Comparison of ENCODE assay signal across 1 cellular context in genomic region chrX:19569121-19569805, GRCh38.
TF ChIP-seq lines count a peak whose summit lies in the region.

No MANE protein-coding gene starts in this region.

TF ChIP-seq in HepG2, 621 proteins besides CTCF, POLR2A, EP300 and RAD21:
- TF ChIP-seq ZNF773 (CRISPR knock-in tag; IDR thresholded peaks at IDR 0.05; ENCODE audit: borderline replicate concordance), result no peak
- no peak for TF ChIP-seq IKZF1 (IDR thresholded peaks at IDR 0.05)
- TF ChIP-seq FOXP1 (IDR thresholded peaks at IDR 0.05), result no peak
- no peak for TF ChIP-seq FOXP1 (CRISPR knock-in tag; IDR thresholded peaks at IDR 0.05)
- no peak for TF ChIP-seq MYNN (CRISPR knock-in tag; IDR thresholded peaks at IDR 0.05; ENCODE audit: low read depth)
- no peak for TF ChIP-seq ZNF567 (CRISPR knock-in tag; IDR thresholded peaks at IDR 0.05; ENCODE audit: borderline replicate concordance)
- TF ChIP-seq THAP11 (CRISPR knock-in tag; IDR thresholded peaks at IDR 0.05), result no peak
- TF ChIP-seq SRF (IDR thresholded peaks at IDR 0.05; ENCODE audit: low read depth, low read length), result peak; percentile 67; the same call in 1 of the 2 replicates
- TF ChIP-seq HNRNPLL (IDR thresholded peaks at IDR 0.05; ENCODE audit: low read depth, low read length, poor library complexity, severe bottlenecking), result no peak
- TF ChIP-seq SIN3B (IDR thresholded peaks at IDR 0.05; ENCODE audit: low read length), result no peak
- no peak for TF ChIP-seq RBM39 (IDR thresholded peaks at IDR 0.05; ENCODE audit: low read depth, low read length, poor library complexity, severe bottlenecking)
- no peak for TF ChIP-seq ZNF660 (CRISPR knock-in tag; IDR thresholded peaks at IDR 0.05; ENCODE audit: borderline replicate concordance, low read depth)
- TF ChIP-seq ZFY (CRISPR knock-in tag; IDR thresholded peaks at IDR 0.05), result 0 out of 2 replicates have a peak, but pooled peaks have one; percentile 38
- TF ChIP-seq ZNF234 (CRISPR knock-in tag; conservative IDR thresholded peaks at IDR 0.05), result no peak
- TF ChIP-seq, protein P1, sequence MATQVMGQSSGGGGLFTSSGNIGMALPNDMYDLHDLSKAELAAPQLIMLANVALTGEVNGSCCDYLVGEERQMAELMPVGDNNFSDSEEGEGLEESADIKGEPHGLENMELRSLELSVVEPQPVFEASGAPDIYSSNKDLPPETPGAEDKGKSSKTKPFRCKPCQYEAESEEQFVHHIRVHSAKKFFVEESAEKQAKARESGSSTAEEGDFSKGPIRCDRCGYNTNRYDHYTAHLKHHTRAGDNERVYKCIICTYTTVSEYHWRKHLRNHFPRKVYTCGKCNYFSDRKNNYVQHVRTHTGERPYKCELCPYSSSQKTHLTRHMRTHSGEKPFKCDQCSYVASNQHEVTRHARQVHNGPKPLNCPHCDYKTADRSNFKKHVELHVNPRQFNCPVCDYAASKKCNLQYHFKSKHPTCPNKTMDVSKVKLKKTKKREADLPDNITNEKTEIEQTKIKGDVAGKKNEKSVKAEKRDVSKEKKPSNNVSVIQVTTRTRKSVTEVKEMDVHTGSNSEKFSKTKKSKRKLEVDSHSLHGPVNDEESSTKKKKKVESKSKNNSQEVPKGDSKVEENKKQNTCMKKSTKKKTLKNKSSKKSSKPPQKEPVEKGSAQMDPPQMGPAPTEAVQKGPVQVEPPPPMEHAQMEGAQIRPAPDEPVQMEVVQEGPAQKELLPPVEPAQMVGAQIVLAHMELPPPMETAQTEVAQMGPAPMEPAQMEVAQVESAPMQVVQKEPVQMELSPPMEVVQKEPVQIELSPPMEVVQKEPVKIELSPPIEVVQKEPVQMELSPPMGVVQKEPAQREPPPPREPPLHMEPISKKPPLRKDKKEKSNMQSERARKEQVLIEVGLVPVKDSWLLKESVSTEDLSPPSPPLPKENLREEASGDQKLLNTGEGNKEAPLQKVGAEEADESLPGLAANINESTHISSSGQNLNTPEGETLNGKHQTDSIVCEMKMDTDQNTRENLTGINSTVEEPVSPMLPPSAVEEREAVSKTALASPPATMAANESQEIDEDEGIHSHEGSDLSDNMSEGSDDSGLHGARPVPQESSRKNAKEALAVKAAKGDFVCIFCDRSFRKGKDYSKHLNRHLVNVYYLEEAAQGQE (IDR thresholded peaks at IDR 0.05; ENCODE audit: borderline replicate concordance in 1 of 2, low read depth in 1 of 2, low read length in 2 of 2), result no peak
- no peak for TF ChIP-seq PRDM4 (CRISPR knock-in tag; IDR thresholded peaks at IDR 0.05; ENCODE audit: borderline replicate concordance)
- TF ChIP-seq IKZF5 (CRISPR knock-in tag; IDR thresholded peaks at IDR 0.05), result 0 out of 2 replicates have a peak, but pooled peaks have one; percentile 11
- TF ChIP-seq NPAS2 (CRISPR knock-in tag; IDR thresholded peaks at IDR 0.05; ENCODE audit: borderline replicate concordance), result no peak
- no peak for TF ChIP-seq ZNF558 (CRISPR knock-in tag; IDR thresholded peaks at IDR 0.05; ENCODE audit: borderline replicate concordance)
- TF ChIP-seq ZNF496 (CRISPR knock-in tag; IDR thresholded peaks at IDR 0.05; ENCODE audit: insufficient replicate concordance), result no peak
- TF ChIP-seq ZFX (CRISPR knock-in tag; IDR thresholded peaks at IDR 0.05; ENCODE audit: low read depth), result peak; percentile 44; the same call in 1 of the 2 replicates
- TF ChIP-seq, protein P2, sequence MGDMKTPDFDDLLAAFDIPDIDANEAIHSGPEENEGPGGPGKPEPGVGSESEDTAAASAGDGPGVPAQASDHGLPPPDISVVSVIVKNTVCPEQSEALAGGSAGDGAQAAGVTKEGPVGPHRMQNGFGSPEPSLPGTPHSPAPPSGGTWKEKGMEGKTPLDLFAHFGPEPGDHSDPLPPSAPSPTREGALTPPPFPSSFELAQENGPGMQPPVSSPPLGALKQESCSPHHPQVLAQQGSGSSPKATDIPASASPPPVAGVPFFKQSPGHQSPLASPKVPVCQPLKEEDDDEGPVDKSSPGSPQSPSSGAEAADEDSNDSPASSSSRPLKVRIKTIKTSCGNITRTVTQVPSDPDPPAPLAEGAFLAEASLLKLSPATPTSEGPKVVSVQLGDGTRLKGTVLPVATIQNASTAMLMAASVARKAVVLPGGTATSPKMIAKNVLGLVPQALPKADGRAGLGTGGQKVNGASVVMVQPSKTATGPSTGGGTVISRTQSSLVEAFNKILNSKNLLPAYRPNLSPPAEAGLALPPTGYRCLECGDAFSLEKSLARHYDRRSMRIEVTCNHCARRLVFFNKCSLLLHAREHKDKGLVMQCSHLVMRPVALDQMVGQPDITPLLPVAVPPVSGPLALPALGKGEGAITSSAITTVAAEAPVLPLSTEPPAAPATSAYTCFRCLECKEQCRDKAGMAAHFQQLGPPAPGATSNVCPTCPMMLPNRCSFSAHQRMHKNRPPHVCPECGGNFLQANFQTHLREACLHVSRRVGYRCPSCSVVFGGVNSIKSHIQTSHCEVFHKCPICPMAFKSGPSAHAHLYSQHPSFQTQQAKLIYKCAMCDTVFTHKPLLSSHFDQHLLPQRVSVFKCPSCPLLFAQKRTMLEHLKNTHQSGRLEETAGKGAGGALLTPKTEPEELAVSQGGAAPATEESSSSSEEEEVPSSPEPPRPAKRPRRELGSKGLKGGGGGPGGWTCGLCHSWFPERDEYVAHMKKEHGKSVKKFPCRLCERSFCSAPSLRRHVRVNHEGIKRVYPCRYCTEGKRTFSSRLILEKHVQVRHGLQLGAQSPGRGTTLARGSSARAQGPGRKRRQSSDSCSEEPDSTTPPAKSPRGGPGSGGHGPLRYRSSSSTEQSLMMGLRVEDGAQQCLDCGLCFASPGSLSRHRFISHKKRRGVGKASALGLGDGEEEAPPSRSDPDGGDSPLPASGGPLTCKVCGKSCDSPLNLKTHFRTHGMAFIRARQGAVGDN (CRISPR knock-in tag; IDR thresholded peaks at IDR 0.05), result peak; percentile 58
- no peak for TF ChIP-seq ZNF7 (CRISPR knock-in tag; IDR thresholded peaks at IDR 0.05)
- no peak for TF ChIP-seq HNF1A (IDR thresholded peaks at IDR 0.05; ENCODE audit: low read depth)
- no peak for TF ChIP-seq HNF1A (CRISPR knock-in tag; IDR thresholded peaks at IDR 0.05; ENCODE audit: borderline replicate concordance)
- 0 out of 2 replicates have a peak, but pooled peaks have one; percentile 21 for TF ChIP-seq NR2F6 (IDR thresholded peaks at IDR 0.05)
- no peak for TF ChIP-seq NR2F6 (CRISPR knock-in tag; IDR thresholded peaks at IDR 0.05)
- no peak for TF ChIP-seq SYNCRIP (IDR thresholded peaks at IDR 0.05; ENCODE audit: insufficient read depth, low read depth, low read length)
- no peak for TF ChIP-seq PAX8 (CRISPR knock-in tag; IDR thresholded peaks at IDR 0.05; ENCODE audit: borderline replicate concordance)
- no peak for TF ChIP-seq ZNF264 (CRISPR knock-in tag; IDR thresholded peaks at IDR 0.05)
- TF ChIP-seq ZNF792 (CRISPR knock-in tag; IDR thresholded peaks at IDR 0.05), result no peak
- TF ChIP-seq ZMYM3 (CRISPR knock-in tag; IDR thresholded peaks at IDR 0.05), result no peak
- 0 out of 2 replicates have a peak, but pooled peaks have one; percentile 10 for TF ChIP-seq GATAD2A (CRISPR knock-in tag; IDR thresholded peaks at IDR 0.05)
- no peak for TF ChIP-seq ZNF354B (CRISPR knock-in tag; IDR thresholded peaks at IDR 0.05)
